22 cellular contexts compared by ENCODE assay signal in genomic region chr9:35755071-35755470, GRCh38. TPM values are rescaled to one million over a fixed set of nuclear protein-coding genes. Genes with fewer than 3 reads are reported as not detected.
"Had no signal": no experiment of that assay in that cellular context is flagged by ENCODE, and none has a peak within 500 bp of the region (broad histone marks: within the 10 kb centered on the region; RNA-seq: fewer than 3 reads in every experiment).

No MANE protein-coding gene starts in this region.

- H3K27ac Mint-ChIP-seq: activated CD4-positive, alpha-beta memory T cell treated with anti-CD3 and anti-CD28 coated beads, Interleukin-2, amount 10 ng/mL, durations not matched to agents 7 days and 5 days; dendritic cell treated with granulocyte-macrophage colony-stimulating factor and Interleukin-4, amounts not matched to agents 40 ng/mL and 50 ng/mL, for 4 days; effector memory CD8-positive, alpha-beta T cell had no signal

- DNase-seq: activated CD4-positive, alpha-beta memory T cell treated with anti-CD3 and anti-CD28 coated beads, Interleukin-2, amount 10 ng/mL, durations not matched to agents 7 days and 5 days; activated CD4-positive, alpha-beta T cell treated with anti-CD3 and anti-CD28 coated beads for 4 hours; activated naive CD4-positive, alpha-beta T cell treated with Interleukin-2 at 50 U/mL for 16 hours; effector memory CD8-positive, alpha-beta T cell; natural killer cell; nucleus accumbens; stimulated activated CD4-positive, alpha-beta T cell treated with anti-CD3 and anti-CD28 coated beads, Interleukin-2, amount 100 ng/mL, for 48 hours; stimulated activated naive CD4-positive, alpha-beta T cell; substantia nigra; T-helper 1 cell; uterus; WERI-Rb-1 had no signal

- H3K36me3 Mint-ChIP-seq: natural killer cell had no signal

- H3K27me3 Mint-ChIP-seq: activated CD4-positive, alpha-beta memory T cell treated with anti-CD3 and anti-CD28 coated beads, Interleukin-2, amount 10 ng/mL, durations not matched to agents 7 days and 5 days; effector memory CD8-positive, alpha-beta T cell had no signal

- H3K27ac ChIP-seq: right atrium auricular region, tibial nerve, uterus, WERI-Rb-1 had no signal

- H3K4me3 Mint-ChIP-seq: activated CD4-positive, alpha-beta memory T cell treated with anti-CD3 and anti-CD28 coated beads, Interleukin-2, amount 10 ng/mL, durations not matched to agents 7 days and 5 days; dendritic cell treated with granulocyte-macrophage colony-stimulating factor and Interleukin-4, amounts not matched to agents 40 ng/mL and 50 ng/mL, for 4 days; effector memory CD8-positive, alpha-beta T cell; natural killer cell had no signal

- H3K27me3 ChIP-seq: gastroesophageal sphincter, right atrium auricular region, tibial nerve, uterus had no signal

- H3K4me3 ChIP-seq: gastroesophageal sphincter, lung, right atrium auricular region, tibial nerve, uterus had no signal

- H3K36me3 ChIP-seq: uterus had no signal

- ATAC-seq: effector memory CD8-positive, alpha-beta T cell; gastroesophageal sphincter; natural killer cell had no signal

- H3K9me3 ChIP-seq: gastroesophageal sphincter, right atrium auricular region, tibial nerve, uterus had no signal

- H3K9me3 Mint-ChIP-seq: activated CD4-positive, alpha-beta memory T cell treated with anti-CD3 and anti-CD28 coated beads, Interleukin-2, amount 10 ng/mL, durations not matched to agents 7 days and 5 days; dendritic cell treated with granulocyte-macrophage colony-stimulating factor and Interleukin-4, amounts not matched to agents 40 ng/mL and 50 ng/mL, for 4 days; effector memory CD8-positive, alpha-beta T cell; natural killer cell had no signal

RNA-seq across cellular contexts. Expression of gene MSMP, which starts 1.0 kb away (rescaled TPM):
- total RNA-seq: astrocyte, bronchial epithelial cell, cerebellum, mononuclear cell, natural killer cell, right atrium auricular region, skeletal muscle tissue, tibial nerve, uterus had no signal
